ENCODE assay signal across 26 cellular contexts in the genomic region with DNA sequence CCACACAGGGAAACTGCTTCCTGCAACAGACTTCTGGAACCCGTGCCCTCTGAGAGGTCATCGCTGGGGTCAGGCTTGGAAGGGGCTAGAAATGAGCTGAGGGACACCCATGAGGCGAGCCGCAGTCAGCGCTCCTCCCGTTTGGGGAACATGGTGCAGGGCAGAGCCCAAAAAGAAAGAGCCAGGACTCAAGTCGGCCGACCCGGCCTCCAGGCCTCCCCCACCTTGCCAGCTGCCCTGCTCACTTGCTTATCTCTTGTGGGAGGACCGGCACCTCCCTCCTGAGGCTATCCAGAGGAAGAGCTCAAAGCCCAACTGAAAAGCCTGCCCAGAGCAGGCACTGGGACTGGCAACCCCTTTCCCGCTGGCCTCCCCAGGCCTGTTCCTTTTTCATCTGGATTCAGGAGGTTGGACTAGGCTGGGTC. TPM values are rescaled to one million over a fixed set of nuclear protein-coding genes. Genes with fewer than 3 reads are reported as not detected.
DNase-seq lines count a peak whose midpoint lies in the region; ATAC-seq and TF ChIP-seq lines count a peak whose summit lies in the region.
"Had no signal": no experiment of that assay in that cellular context is flagged by ENCODE, and none has a peak within 500 bp of the region (broad histone marks: within the 10 kb centered on the region; RNA-seq: fewer than 3 reads in every experiment).

No MANE protein-coding gene starts in this region.

- H3K79me1 ChIP-seq in mesendoderm (ENCODE audit: low read length) = no peaks in the 10 kb centered on the region

- no peaks in the 10 kb centered on the region for H3K9me3 Mint-ChIP-seq in activated CD8-positive, alpha-beta memory T cell treated with anti-CD3 and anti-CD28 coated beads, Interleukin-2, amount 10 ng/mL, durations not matched to agents 7 days and 5 days (ENCODE audit: low read depth)
- H3K9me3 Mint-ChIP-seq in activated T-helper 1 cell treated with anti-CD3 and anti-CD28 coated beads, Interleukin-12 subunit alpha, Interleukin-12 subunit beta, Interleukin-2, Interleukin-4 antibody, amounts not matched to agents 30 ng/mL and 10 ng/mL and 1 ng/mL, durations not matched to agents 14 hours and 24 hours and 36 hours = no peaks in the 10 kb centered on the region

- no peak for TF ChIP-seq CTCF in esophagus muscularis mucosa (IDR thresholded peaks at IDR 0.05)
- TF ChIP-seq CTCF in vagina (IDR thresholded peaks at IDR 0.05) = no peak
- no peak for TF ChIP-seq CTCF in tibial artery (IDR thresholded peaks at IDR 0.05)
- TF ChIP-seq CTCF in GM10266 (IDR thresholded peaks at IDR 0.05; ENCODE audit: control insufficient read depth, insufficient read depth, low read depth, missing control alignments) = no peak

- no peak overlapping the region for H3K4ac ChIP-seq in mesendoderm (ENCODE audit: low read depth, low read length)

- no peak overlapping the region for H2AK5ac ChIP-seq in mesendoderm (ENCODE audit: low read length)

- no peaks in the 10 kb centered on the region for H3K4me1 Mint-ChIP-seq in activated CD8-positive, alpha-beta memory T cell treated with anti-CD3 and anti-CD28 coated beads, Interleukin-2, amount 10 ng/mL, durations not matched to agents 7 days and 5 days
- no peaks in the 10 kb centered on the region for H3K4me1 Mint-ChIP-seq in activated T-helper 1 cell treated with anti-CD3 and anti-CD28 coated beads, Interleukin-12 subunit alpha, Interleukin-12 subunit beta, Interleukin-2, Interleukin-4 antibody, amounts not matched to agents 30 ng/mL and 10 ng/mL and 1 ng/mL, durations not matched to agents 14 hours and 24 hours and 36 hours (ENCODE audit: low read depth)

- intact Hi-C loops in esophagus muscularis mucosa (cut with DNase I) (no loop called here), vagina (cut with DNase I) (no loop called here), tibial artery (cut with DNase I; ENCODE audit: low total_unique reads) (no loop called here)
- intact Hi-C loops in activated T-helper 1 cell treated with anti-CD3 and anti-CD28 coated beads, Interleukin-12 subunit alpha, Interleukin-12 subunit beta, Interleukin-2, Interleukin-4 antibody, amounts not matched to agents 30 ng/mL and 10 ng/mL and 1 ng/mL, durations not matched to agents 14 hours and 24 hours and 36 hours (cut with micrococcal nuclease) = no loop called here

- H3K4me3 Mint-ChIP-seq in activated CD8-positive, alpha-beta memory T cell treated with anti-CD3 and anti-CD28 coated beads, Interleukin-2, amount 10 ng/mL, durations not matched to agents 7 days and 5 days = no peak overlapping the region
- no peak overlapping the region for H3K4me3 Mint-ChIP-seq in activated T-helper 1 cell treated with anti-CD3 and anti-CD28 coated beads, Interleukin-12 subunit alpha, Interleukin-12 subunit beta, Interleukin-2, Interleukin-4 antibody, amounts not matched to agents 30 ng/mL and 10 ng/mL and 1 ng/mL, durations not matched to agents 14 hours and 24 hours and 36 hours

- H2BK5ac ChIP-seq in mesendoderm (ENCODE audit: low read length) = no peak overlapping the region

- DNase-seq in activated CD8-positive, alpha-beta memory T cell treated with anti-CD3 and anti-CD28 coated beads, Interleukin-2, amount 10 ng/mL, durations not matched to agents 7 days and 5 days = peak; percentile 36
- no peak for DNase-seq in activated CD8-positive, alpha-beta memory T cell treated with anti-CD3 and anti-CD28 coated beads, Interleukin-2, amount 50 U/mL, for 4 hours
- DNase-seq in esophagus muscularis mucosa (ENCODE audit: extremely low spot score) = peak; percentile 89
- peak; percentile 70 for DNase-seq in mesendoderm
- peak; percentile 40 to 64 for DNase-seq in vagina (ENCODE audit: extremely low spot score in 2 of 2)
- no peak for DNase-seq in tibial artery
- DNase-seq in GM10266 (ENCODE audit: extremely low spot score) = no peak
- DNase-seq in activated T-helper 1 cell treated with anti-CD3 and anti-CD28 coated beads, Interleukin-12 subunit alpha, Interleukin-12 subunit beta, Interleukin-2, Interleukin-4 antibody, amounts not matched to agents 30 ng/mL and 10 ng/mL and 1 ng/mL, durations not matched to agents 14 hours and 24 hours and 36 hours (ENCODE audit: low spot score) = no peak
- DNase-seq: activated gamma-delta T cell treated with Interleukin-2 at 50 U/mL for 16 hours; COR-L47; cortex of kidney; DND-41; GM23248; NCI-H1105 treated with DMSO at 0.1 percent for 48 hours; NCI-H2081; NCI-H82; PC-9; spleen; stimulated activated CD4-positive, alpha-beta T cell treated with anti-CD3 and anti-CD28 coated beads, Interleukin-4, amount 100 ng/mL, for 1 hour; stimulated activated naive CD4-positive, alpha-beta T cell treated with Interleukin-2 at 50 U/mL for 16 hours; T-helper 1 cell had no signal

- H3K9ac ChIP-seq in mesendoderm (ENCODE audit: low read length) = no peak overlapping the region
- H3K9ac ChIP-seq: BLaER1, GM23248 had no signal

- no peak overlapping the region for H2BK120ac ChIP-seq in mesendoderm (ENCODE audit: low read depth, low read length)

- no peak overlapping the region for H2BK15ac ChIP-seq in mesendoderm (replicated peaks; ENCODE audit: low read depth)

- no peak overlapping the region for H3K23ac ChIP-seq in mesendoderm (ENCODE audit: low read length)

- TF ChIP-seq POLR2A in esophagus muscularis mucosa (IDR thresholded peaks at IDR 0.05; ENCODE audit: low read depth) (no peak), vagina (IDR thresholded peaks at IDR 0.05) (no peak)

- no peak for TF ChIP-seq EP300 in esophagus muscularis mucosa (IDR thresholded peaks at IDR 0.05)

- 88% methylated on average over 11 of the region's 11 CpGs for WGBS in esophagus muscularis mucosa
- WGBS in mesendoderm (ENCODE audit: extremely low coverage, insufficient coverage, low lambda C conversion rate) = no CpG with 5 or more reads among the region's 11 CpGs

- ATAC-seq in activated CD8-positive, alpha-beta memory T cell treated with anti-CD3 and anti-CD28 coated beads, Interleukin-2, amount 10 ng/mL, durations not matched to agents 7 days and 5 days = no peak

- H4K5ac ChIP-seq in mesendoderm (ENCODE audit: low read length) = no peak overlapping the region

- H3K4me2 ChIP-seq in mesendoderm (ENCODE audit: low read length) = no peak overlapping the region
- H3K4me2 ChIP-seq: BLaER1, PC-9 had no signal

- no peak overlapping the region for H4K8ac ChIP-seq in mesendoderm (ENCODE audit: low read depth, low read length)

- H3K27ac Mint-ChIP-seq in activated CD8-positive, alpha-beta memory T cell treated with anti-CD3 and anti-CD28 coated beads, Interleukin-2, amount 10 ng/mL, durations not matched to agents 7 days and 5 days = no peak overlapping the region
- no peak overlapping the region for H3K27ac Mint-ChIP-seq in activated T-helper 1 cell treated with anti-CD3 and anti-CD28 coated beads, Interleukin-12 subunit alpha, Interleukin-12 subunit beta, Interleukin-2, Interleukin-4 antibody, amounts not matched to agents 30 ng/mL and 10 ng/mL and 1 ng/mL, durations not matched to agents 14 hours and 24 hours and 36 hours

- no peaks in the 10 kb centered on the region for H3K27me3 Mint-ChIP-seq in activated CD8-positive, alpha-beta memory T cell treated with anti-CD3 and anti-CD28 coated beads, Interleukin-2, amount 10 ng/mL, durations not matched to agents 7 days and 5 days
- no peaks in the 10 kb centered on the region for H3K27me3 Mint-ChIP-seq in activated T-helper 1 cell treated with anti-CD3 and anti-CD28 coated beads, Interleukin-12 subunit alpha, Interleukin-12 subunit beta, Interleukin-2, Interleukin-4 antibody, amounts not matched to agents 30 ng/mL and 10 ng/mL and 1 ng/mL, durations not matched to agents 14 hours and 24 hours and 36 hours (ENCODE audit: insufficient read depth)

- peaks cover 0 to 10% (median 0%) of the 10 kb centered on the region in 4 donors for H3K27me3 ChIP-seq in esophagus muscularis mucosa
- H3K27me3 ChIP-seq in mesendoderm (ENCODE audit: insufficient read depth, low read length, poor library complexity) = no peaks in the 10 kb centered on the region
- no peaks in the 10 kb centered on the region for H3K27me3 ChIP-seq in vagina
- H3K27me3 ChIP-seq in tibial artery = peaks cover 0 to 14% of the 10 kb centered on the region in 2 donors
- H3K27me3 ChIP-seq: adrenal gland, BLaER1, left lung, tibial nerve had no signal

- no peaks in the 10 kb centered on the region for H3K36me3 Mint-ChIP-seq in activated CD8-positive, alpha-beta memory T cell treated with anti-CD3 and anti-CD28 coated beads, Interleukin-2, amount 10 ng/mL, durations not matched to agents 7 days and 5 days
- no peaks in the 10 kb centered on the region for H3K36me3 Mint-ChIP-seq in activated T-helper 1 cell treated with anti-CD3 and anti-CD28 coated beads, Interleukin-12 subunit alpha, Interleukin-12 subunit beta, Interleukin-2, Interleukin-4 antibody, amounts not matched to agents 30 ng/mL and 10 ng/mL and 1 ng/mL, durations not matched to agents 14 hours and 24 hours and 36 hours (ENCODE audit: low read depth)

- CTCF ChIA-PET in activated CD8-positive, alpha-beta memory T cell treated with anti-CD3 and anti-CD28 coated beads, Interleukin-2, amount 10 ng/mL, durations not matched to agents 7 days and 5 days (lab: Charles Lee) = no interaction called here

- H3K9me3 ChIP-seq in esophagus muscularis mucosa = no peaks in the 10 kb centered on the region
- H3K9me3 ChIP-seq in vagina = no peaks in the 10 kb centered on the region
- no peaks in the 10 kb centered on the region for H3K9me3 ChIP-seq in tibial artery
- H3K9me3 ChIP-seq: adrenal gland, BLaER1, left lung, spleen, tibial nerve had no signal

- H3K36me3 ChIP-seq in esophagus muscularis mucosa (no peaks in the 10 kb centered on the region), mesendoderm (ENCODE audit: control insufficient read depth, insufficient read depth, low read length) (no peaks in the 10 kb centered on the region), vagina (no peaks in the 10 kb centered on the region), tibial artery (no peaks in the 10 kb centered on the region)
- H3K36me3 ChIP-seq: adrenal gland, BLaER1, left lung, spleen, tibial nerve had no signal

- no peak overlapping the region for H3K56ac ChIP-seq in mesendoderm (ENCODE audit: low read length)

- no peaks in the 10 kb centered on the region for H3K79me2 ChIP-seq in mesendoderm (ENCODE audit: control insufficient read depth, insufficient read depth, low read length)

- no peak overlapping the region for H3K18ac ChIP-seq in mesendoderm (ENCODE audit: low read length)

- H3K4me3 ChIP-seq in esophagus muscularis mucosa (no peak overlapping the region), mesendoderm (ENCODE audit: low read length) (no peak overlapping the region), vagina (no peak overlapping the region), tibial artery (no peak overlapping the region)
- H3K4me3 ChIP-seq: adrenal gland, BLaER1, GM23248, left lung, PC-9, spleen, tibial nerve had no signal

- H3K4me1 ChIP-seq in esophagus muscularis mucosa (peaks cover 10 to 26% (median 18%) of the 10 kb centered on the region in 4 donors), mesendoderm (ENCODE audit: control insufficient read depth, low read depth, low read length) (peaks cover 5% of the 10 kb centered on the region), vagina (peaks cover 4% of the 10 kb centered on the region), tibial artery (peaks cover 0 to 47% (median 31%) of the 10 kb centered on the region in 4 donors)

- H3K27ac ChIP-seq in esophagus muscularis mucosa (replicated peaks in 1 of 4) = no peak overlapping the region
- no peak overlapping the region for H3K27ac ChIP-seq in mesendoderm (ENCODE audit: low read depth, low read length)
- no peak overlapping the region for H3K27ac ChIP-seq in vagina
- H3K27ac ChIP-seq in tibial artery = no peak overlapping the region
- H3K27ac ChIP-seq: adrenal gland, BLaER1, GM23248, left lung, PC-9, spleen, tibial nerve had no signal

RNA-seq across cellular contexts. Expression of a gene that starts 43.6 kb away (rescaled TPM):
- not detected for total RNA-seq in activated CD8-positive, alpha-beta memory T cell treated with anti-CD3 and anti-CD28 coated beads, Interleukin-2, amount 10 ng/mL, durations not matched to agents 7 days and 5 days
- total RNA-seq in esophagus muscularis mucosa = not detected
- polyA plus RNA-seq in mesendoderm (2013, experiment 1 of 2) = not detected
- not detected for polyA plus RNA-seq in mesendoderm (2013, experiment 2 of 2)
- total RNA-seq in vagina = not detected
- not detected in 2 replicates for total RNA-seq in activated T-helper 1 cell treated with anti-CD3 and anti-CD28 coated beads, Interleukin-12 subunit alpha, Interleukin-12 subunit beta, Interleukin-2, Interleukin-4 antibody, amounts not matched to agents 30 ng/mL and 10 ng/mL and 1 ng/mL, durations not matched to agents 14 hours and 24 hours and 36 hours
- total RNA-seq: bronchial epithelial cell, GM23248, PC-9, tibial nerve had no signal
- polyA plus RNA-seq: GM23248 had no signal

RNA-seq across cellular contexts. Expression of a gene that starts 49.1 kb away (rescaled TPM):
- total RNA-seq in activated CD8-positive, alpha-beta memory T cell treated with anti-CD3 and anti-CD28 coated beads, Interleukin-2, amount 10 ng/mL, durations not matched to agents 7 days and 5 days = not detected
- 1 to 10 TPM; 1.7 to 2.8 (median 2.2) TPM for total RNA-seq in esophagus muscularis mucosa
- polyA plus RNA-seq in mesendoderm (2013, experiment 1 of 2) = 7.9 TPM
- polyA plus RNA-seq in mesendoderm (2013, experiment 2 of 2) = 7.4 TPM
- 3.2 TPM for total RNA-seq in vagina
- not detected in 2 replicates for total RNA-seq in activated T-helper 1 cell treated with anti-CD3 and anti-CD28 coated beads, Interleukin-12 subunit alpha, Interleukin-12 subunit beta, Interleukin-2, Interleukin-4 antibody, amounts not matched to agents 30 ng/mL and 10 ng/mL and 1 ng/mL, durations not matched to agents 14 hours and 24 hours and 36 hours
- total RNA-seq: bronchial epithelial cell, GM23248 had no signal

Comparison
In these comparisons a context has a peak if more than half of its experiments do, and no peak if none do; other contexts are left out.
1. DNase-seq: peak in activated CD8-positive, alpha-beta memory T cell treated with anti-CD3 and anti-CD28 coated beads, Interleukin-2, amount 10 ng/mL, durations not matched to agents 7 days and 5 days (single experiment), esophagus muscularis mucosa (single experiment), mesendoderm (single experiment) and vagina (2 of 2); none in activated CD8-positive, alpha-beta memory T cell treated with anti-CD3 and anti-CD28 coated beads, Interleukin-2, amount 50 U/mL, for 4 hours (single experiment), tibial artery (0 of 2), GM10266 (single experiment) and activated T-helper 1 cell treated with anti-CD3 and anti-CD28 coated beads, Interleukin-12 subunit alpha, Interleukin-12 subunit beta, Interleukin-2, Interleukin-4 antibody, amounts not matched to agents 30 ng/mL and 10 ng/mL and 1 ng/mL, durations not matched to agents 14 hours and 24 hours and 36 hours (single experiment).